In the genomic region with DNA sequence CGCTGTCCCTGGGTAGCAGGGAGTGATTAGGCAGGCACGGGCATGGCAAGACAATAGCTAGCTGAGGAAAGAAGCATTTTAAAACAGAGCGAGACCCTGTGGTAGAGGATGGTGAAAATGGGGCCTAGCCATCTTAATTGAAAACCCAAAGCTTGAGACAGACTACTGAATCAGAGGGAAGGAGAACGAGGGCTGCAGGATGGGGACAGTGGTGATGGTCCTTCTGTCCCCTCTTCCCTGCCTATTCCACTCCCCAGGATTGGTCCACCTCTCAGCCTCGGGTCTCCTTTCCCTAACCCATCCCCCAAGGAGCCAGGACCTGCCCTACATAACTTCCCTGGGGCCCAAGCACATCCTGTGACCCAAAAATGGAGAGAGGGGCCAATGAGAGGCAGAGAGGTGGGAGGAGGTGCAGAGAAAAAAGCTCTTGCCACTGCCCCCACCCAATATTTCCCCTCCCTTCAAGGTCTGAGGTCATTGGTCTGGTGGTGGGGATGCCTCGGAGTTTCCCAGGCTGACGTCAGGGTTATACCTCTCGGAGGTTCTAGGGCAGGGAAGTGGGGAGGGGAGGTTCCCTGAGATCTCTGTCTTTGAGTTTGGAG, we compare ENCODE assay signal across 1 cellular context.
TF ChIP-seq lines count a peak whose summit lies in the region.

No MANE protein-coding gene starts in this region.

TF ChIP-seq in SK-N-SH treated with all-trans-retinoic acid at 6 μM for 48 hours, 23 proteins besides CTCF, POLR2A, EP300 and RAD21 (continued from another document):
- TF ChIP-seq, protein P1, sequence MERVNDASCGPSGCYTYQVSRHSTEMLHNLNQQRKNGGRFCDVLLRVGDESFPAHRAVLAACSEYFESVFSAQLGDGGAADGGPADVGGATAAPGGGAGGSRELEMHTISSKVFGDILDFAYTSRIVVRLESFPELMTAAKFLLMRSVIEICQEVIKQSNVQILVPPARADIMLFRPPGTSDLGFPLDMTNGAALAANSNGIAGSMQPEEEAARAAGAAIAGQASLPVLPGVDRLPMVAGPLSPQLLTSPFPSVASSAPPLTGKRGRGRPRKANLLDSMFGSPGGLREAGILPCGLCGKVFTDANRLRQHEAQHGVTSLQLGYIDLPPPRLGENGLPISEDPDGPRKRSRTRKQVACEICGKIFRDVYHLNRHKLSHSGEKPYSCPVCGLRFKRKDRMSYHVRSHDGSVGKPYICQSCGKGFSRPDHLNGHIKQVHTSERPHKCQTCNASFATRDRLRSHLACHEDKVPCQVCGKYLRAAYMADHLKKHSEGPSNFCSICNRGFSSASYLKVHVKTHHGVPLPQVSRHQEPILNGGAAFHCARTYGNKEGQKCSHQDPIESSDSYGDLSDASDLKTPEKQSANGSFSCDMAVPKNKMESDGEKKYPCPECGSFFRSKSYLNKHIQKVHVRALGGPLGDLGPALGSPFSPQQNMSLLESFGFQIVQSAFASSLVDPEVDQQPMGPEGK (CRISPR knock-in tag; IDR thresholded peaks at IDR 0.05; ENCODE audit: borderline replicate concordance): no peak
- TF ChIP-seq CSDC2 (CRISPR knock-in tag; IDR thresholded peaks at IDR 0.05) (no peak), SNAI2 (CRISPR knock-in tag; IDR thresholded peaks at IDR 0.05) (no peak), TOX (CRISPR knock-in tag; IDR thresholded peaks at IDR 0.05; ENCODE audit: borderline replicate concordance) (no peak), GLIS3 (CRISPR knock-in tag; IDR thresholded peaks at IDR 0.05) (no peak), BACH2 (CRISPR knock-in tag; IDR thresholded peaks at IDR 0.05; ENCODE audit: borderline replicate concordance) (no peak), ZC3H10 (CRISPR knock-in tag; IDR thresholded peaks at IDR 0.05) (no peak)
